8 cellular contexts compared by ENCODE assay signal in genomic region chr7:2037805-2038635, GRCh38.
A peak's percentile ranks its signal among the peaks of the same experiment; 100 is the strongest.
DNase-seq lines count a peak whose midpoint lies in the region; ATAC-seq and TF ChIP-seq lines count a peak whose summit lies in the region.

No MANE protein-coding gene starts in this region.

- peaks cover 66% of the 10 kb centered on the region for H3K4me1 Mint-ChIP-seq in activated B cell treated with CpG ODN at 0.5 μM for 24 hours

- TF ChIP-seq CTCF in activated B cell treated with CpG ODN at 0.5 μM for 24 hours (IDR thresholded peaks at IDR 0.05), result no peak
- no peak for TF ChIP-seq CTCF in stomach (IDR thresholded peaks at IDR 0.05)
- TF ChIP-seq CTCF in SK-N-SH (IDR thresholded peaks at IDR 0.05), result no peak

- H3K9me2 ChIP-seq in SK-N-SH, result no peaks in the 10 kb centered on the region

- no peak overlapping the region for H3K9ac ChIP-seq in SK-N-SH

- no peak for TF ChIP-seq POLR2A in stomach (IDR thresholded peaks at IDR 0.05)

- no peaks in the 10 kb centered on the region for H3K79me2 ChIP-seq in SK-N-SH (ENCODE audit: insufficient read depth)

- peak overlapping the region; percentile 86 for H3K4me3 Mint-ChIP-seq in activated B cell treated with CpG ODN at 0.5 μM for 24 hours

- TF ChIP-seq EP300 in stomach (IDR thresholded peaks at IDR 0.05) (no peak), SK-N-SH (IDR thresholded peaks at IDR 0.05; ENCODE audit: borderline replicate concordance in 1 of 2, low read depth in 1 of 2, low read length in 1 of 2) (no peak)

- 20 to 31% (median 22%) methylated on average over 15 of the region's 15 CpGs for WGBS in stomach, 5 donors
- WGBS in SK-N-SH (ENCODE audit: low lambda C conversion rate), result 91% methylated on average over 15 of the region's 15 CpGs

- no peaks in the 10 kb centered on the region for H3K9me3 Mint-ChIP-seq in activated B cell treated with CpG ODN at 0.5 μM for 24 hours

- H3K27ac ChIP-seq in stomach (peak overlapping the region in 4 of 5 donors; percentile 33 to 69 (median 50)), SK-N-SH (ENCODE audit: low read depth in 2 of 2, low read length in 1 of 2) (no peak overlapping the region)

- H3K27me3 Mint-ChIP-seq in activated B cell treated with CpG ODN at 0.5 μM for 24 hours, result no peaks in the 10 kb centered on the region

- H3F3A ChIP-seq in SK-N-SH (replicated peaks; ENCODE audit: insufficient read depth), result no peaks in the 10 kb centered on the region

- H3K9me3 ChIP-seq in stomach (no peaks in the 10 kb centered on the region), SK-N-SH (no peaks in the 10 kb centered on the region)

- POLR2A ChIA-PET in activated B cell treated with CpG ODN at 0.5 μM for 24 hours (lab: Charles Lee), result interaction anchor here (0.6 to 1.2 kb wide), 7 partner anchors 14 to 316 kb away, joined by 3 to 11 read pairs (median 5); no protein-coding TSS in a partner anchor
- POLR2A ChIA-PET in SK-N-SH (lab: Yijun Ruan, JAX), result no interaction called here

- H3K36me3 Mint-ChIP-seq in activated B cell treated with CpG ODN at 0.5 μM for 24 hours (ENCODE audit: low read depth), result peaks cover 9% of the 10 kb centered on the region

- H3K4me2 ChIP-seq in SK-N-SH, result no peak overlapping the region

- H3K4me1 ChIP-seq in stomach (peaks cover 0 to 22% (median 17%) of the 10 kb centered on the region in 4 donors), SK-N-SH (ENCODE audit: control insufficient read depth in 1 of 2, insufficient read depth in 2 of 2, low read depth in 1 of 2, low read length in 1 of 2) (peaks cover 0 to 3% of the 10 kb centered on the region in 2 experiments; a peak in 1 of 4 replicates)

- H3K36me3 ChIP-seq in stomach, result peaks cover 0 to 10% (median 8%) of the 10 kb centered on the region in 4 donors
- peaks cover 0 to 7% of the 10 kb centered on the region in 2 experiments for H3K36me3 ChIP-seq in SK-N-SH (replicated peaks in 1 of 2; ENCODE audit: control insufficient read depth in 1 of 2, insufficient read depth in 2 of 2, low read length in 1 of 2)

- CTCF ChIA-PET in activated B cell treated with CpG ODN at 0.5 μM for 24 hours (lab: Charles Lee), result interaction anchor here (1.0 kb wide), 1 partner anchor 61 kb away, joined by 3 read pairs; no protein-coding TSS in a partner anchor
- CTCF ChIA-PET in SK-N-SH (lab: Yijun Ruan, JAX), result interaction anchor here (1.0 to 1.9 kb wide), 6 partner anchors 9 to 28 kb away, joined by 3 to 6 read pairs (median 3); no protein-coding TSS in a partner anchor

- no peaks in the 10 kb centered on the region for H3K27me3 ChIP-seq in stomach
- no peaks in the 10 kb centered on the region for H3K27me3 ChIP-seq in SK-N-SH (ENCODE audit: insufficient read depth)

- ATAC-seq in GM21717 (IDR thresholded peaks at IDR 0.05; ENCODE audit: unreplicated experiment) (peak; percentile 62), activated B cell treated with CpG ODN at 0.5 μM for 24 hours (ENCODE audit: low read depth) (peak; percentile 79), left ventricle myocardium superior (peak; percentile 77), HG03442 (IDR thresholded peaks at IDR 0.05; ENCODE audit: unreplicated experiment) (no peak), HG03159 (IDR thresholded peaks at IDR 0.05; ENCODE audit: unreplicated experiment) (no peak)

- H4K20me1 ChIP-seq in SK-N-SH (ENCODE audit: insufficient read depth), result no peaks in the 10 kb centered on the region

- peak overlapping the region; percentile 86 for H3K27ac Mint-ChIP-seq in activated B cell treated with CpG ODN at 0.5 μM for 24 hours

- no peak overlapping the region for H2AFZ ChIP-seq in SK-N-SH (ENCODE audit: low read depth)

- H3K4me3 ChIP-seq in stomach (peak overlapping the region; percentile 32 to 41 (median 36)), SK-N-SH (ENCODE audit: low read depth in 2 of 2, low read length in 1 of 2) (no peak overlapping the region)

- DNase-seq in activated B cell treated with CpG ODN at 0.5 μM for 24 hours, result no peak
- DNase-seq in left ventricle myocardium superior, result peak; percentile 63
- peak; percentile 73 for DNase-seq in stomach
- DNase-seq in glomerular visceral epithelial cell (ENCODE audit: extremely low spot score), result no peak
- DNase-seq in SK-N-SH, result no peak

- intact Hi-C loops in activated B cell treated with CpG ODN at 0.5 μM for 24 hours (cut with micrococcal nuclease), result loop anchor here (1.0 to 2.0 kb wide), 3 partner anchors 19 to 63 kb away; no protein-coding TSS in a partner anchor
- intact Hi-C loops in left ventricle myocardium superior (cut with micrococcal nuclease), result no loop called here
- intact Hi-C loops in stomach (cut with DNase I; ENCODE audit: low total_unique reads), result no loop called here

- TF ChIP-seq RAD21 in SK-N-SH (IDR thresholded peaks at IDR 0.05; ENCODE audit: low read length), result no peak

TF ChIP-seq in SK-N-SH, 30 proteins besides CTCF, POLR2A, EP300 and RAD21:
- TF ChIP-seq FOSL2 (IDR thresholded peaks at IDR 0.05; ENCODE audit: borderline replicate concordance, low read depth) (no peak), YY1 (IDR thresholded peaks at IDR 0.05; ENCODE audit: low read depth) (no peak), USF2 (IDR thresholded peaks at IDR 0.05; ENCODE audit: borderline replicate concordance, low read depth, low read length) (no peak), GABPA (IDR thresholded peaks at IDR 0.05; ENCODE audit: low read depth) (no peak), RCOR1 (IDR thresholded peaks at IDR 0.05; ENCODE audit: low read length) (no peak), GATA2 (CRISPR knock-in tag; IDR thresholded peaks at IDR 0.05) (no peak), EZH2phosphoT487 (IDR thresholded peaks at IDR 0.05; ENCODE audit: borderline replicate concordance, low read depth) (no peak), CHD2 (IDR thresholded peaks at IDR 0.05; ENCODE audit: low read length, partially characterized antibody) (no peak), ELF1 (IDR thresholded peaks at IDR 0.05) (no peak), IRF3 (IDR thresholded peaks at IDR 0.05; ENCODE audit: low read depth, low read length) (no peak), PBX3 (IDR thresholded peaks at IDR 0.05) (no peak)

Comparison
In these comparisons a context has a peak if more than half of its experiments do, and no peak if none do; other contexts are left out.
1. ATAC-seq: peak in GM21717 (single experiment), activated B cell treated with CpG ODN at 0.5 μM for 24 hours (single experiment) and left ventricle myocardium superior (single experiment); none in HG03442 (single experiment) and HG03159 (single experiment).
2. DNase-seq: peak in left ventricle myocardium superior (single experiment) and stomach (single experiment); none in activated B cell treated with CpG ODN at 0.5 μM for 24 hours (single experiment), glomerular visceral epithelial cell (single experiment) and SK-N-SH (single experiment).
3. H3K27ac ChIP-seq: peak in stomach (4 of 5); none in SK-N-SH (0 of 2).
4. H3K4me3 ChIP-seq: peak in stomach (4 of 4); none in SK-N-SH (0 of 2).